Comparison of ENCODE assay signal across 18 cellular contexts in genomic region chr9:133770076-133770777, GRCh38. TPM values are rescaled to one million over a fixed set of nuclear protein-coding genes. Genes with fewer than 3 reads are reported as not detected.
A peak's percentile ranks its signal among the peaks of the same experiment; 100 is the strongest.
DNase-seq lines count a peak whose midpoint lies in the region; ATAC-seq and TF ChIP-seq lines count a peak whose summit lies in the region.
"Had no signal": no experiment of that assay in that cellular context is flagged by ENCODE, and none has a peak within 500 bp of the region (broad histone marks: within the 10 kb centered on the region; RNA-seq: fewer than 3 reads in every experiment).

No MANE protein-coding gene starts in this region.

- TF ChIP-seq CTCF in left ventricle myocardium inferior (IDR thresholded peaks at IDR 0.05; ENCODE audit: borderline replicate concordance) (no peak), nephron progenitor cell (IDR thresholded peaks at IDR 0.05) (no peak), A673 (conservative IDR thresholded peaks at IDR 0.05; ENCODE audit: low read depth, low read length) (no peak)

- peaks cover 33% of the 10 kb centered on the region for H3K9me3 ChIP-seq in left ventricle myocardium inferior (replicated peaks)
- peaks cover 6% of the 10 kb centered on the region for H3K9me3 ChIP-seq in aorta (ENCODE audit: control insufficient read depth, low read length)
- no peaks in the 10 kb centered on the region for H3K9me3 ChIP-seq in A673 (ENCODE audit: low read depth, low read length, poor library complexity, severe bottlenecking)

- H3K27me3 Mint-ChIP-seq in nephron progenitor cell (ENCODE audit: low read depth, poor library complexity): no peaks in the 10 kb centered on the region
- H3K27me3 Mint-ChIP-seq: activated B cell treated with CpG ODN at 0.5 μM for 24 hours, IgD-negative memory B cell, T-cell had no signal

- H3K4me3 ChIP-seq in left ventricle myocardium inferior (no peak overlapping the region), aorta (ENCODE audit: low read length in 2 of 2) (no peak overlapping the region), A673 (ENCODE audit: low read depth, low read length, poor library complexity, severe bottlenecking) (no peak overlapping the region)
- H3K4me3 ChIP-seq: gastrocnemius medialis, smooth muscle cell, uterus had no signal

- peaks cover 42% of the 10 kb centered on the region for H3K36me3 Mint-ChIP-seq in nephron progenitor cell (ENCODE audit: low read depth)
- H3K36me3 Mint-ChIP-seq: stimulated activated effector memory CD8-positive, alpha-beta T cell treated with anti-CD3 and anti-CD28 coated beads, Interleukin-12 subunit alpha, Interleukin-12 subunit beta, amount 100 ng/mL, for 72 hours had no signal

- no peaks in the 10 kb centered on the region for H3K27me3 ChIP-seq in left ventricle myocardium inferior (ENCODE audit: low read depth)
- H3K27me3 ChIP-seq in aorta (ENCODE audit: control insufficient read depth in 1 of 2, insufficient read depth in 2 of 2, low read length in 1 of 2): no peaks in the 10 kb centered on the region
- H3K27me3 ChIP-seq in A673 (replicated peaks; ENCODE audit: insufficient read depth, low read depth, low read length, poor library complexity): no peaks in the 10 kb centered on the region
- H3K27me3 ChIP-seq: gastrocnemius medialis, uterus had no signal

- intact Hi-C loops in Right ventricle myocardium superior (cut with DNase I): no loop called here
- intact Hi-C loops in left ventricle myocardium inferior (cut with micrococcal nuclease): no loop called here
- intact Hi-C loops in aorta (cut with DNase I): no loop called here
- intact Hi-C loops in A673 (cut with micrococcal nuclease; ENCODE audit: unreplicated experiment): no loop called here

- CTCF ChIA-PET in A673 (lab: Charles Lee): interaction anchor here (1.0 kb wide), 1 partner anchor 27 kb away, joined by 3 read pairs; no protein-coding TSS in a partner anchor

- POLR2A ChIA-PET in A673 (lab: Charles Lee; ENCODE audit: low non-redundant PET): no interaction called here

- H3K36me3 ChIP-seq in left ventricle myocardium inferior: peaks cover 74% of the 10 kb centered on the region
- peaks cover 0 to 7% of the 10 kb centered on the region in 2 donors for H3K36me3 ChIP-seq in aorta (ENCODE audit: control insufficient read depth in 1 of 2, insufficient read depth in 2 of 2, low read length in 1 of 2)
- peaks cover 13% of the 10 kb centered on the region for H3K36me3 ChIP-seq in A673 (ENCODE audit: insufficient read depth, low read length, poor library complexity, severe bottlenecking)
- H3K36me3 ChIP-seq: gastrocnemius medialis, uterus had no signal

- H3K27ac ChIP-seq in left ventricle myocardium inferior (replicated peaks) (no peak overlapping the region), aorta (ENCODE audit: low read depth in 1 of 2, low read length in 2 of 2) (no peak overlapping the region), A673 (ENCODE audit: low read depth, low read length, poor library complexity, severe bottlenecking) (no peak overlapping the region)
- H3K27ac ChIP-seq: gastrocnemius medialis, uterus had no signal

- H3K27ac Mint-ChIP-seq in nephron progenitor cell: peak overlapping the region; percentile 50
- H3K27ac Mint-ChIP-seq: activated B cell treated with CpG ODN at 0.5 μM for 24 hours; stimulated activated effector memory CD8-positive, alpha-beta T cell treated with anti-CD3 and anti-CD28 coated beads, Interleukin-12 subunit alpha, Interleukin-12 subunit beta, amount 100 ng/mL, for 72 hours; T-cell had no signal

- BruUV-seq in A673 (replicated peaks; lab: Mats Ljungman, UMichigan): no TSS peak

- WGBS in aorta, 2 donors: 92 to 93% methylated on average over 16 of the region's 16 CpGs

- H3K4me1 Mint-ChIP-seq in nephron progenitor cell: no peaks in the 10 kb centered on the region
- H3K4me1 Mint-ChIP-seq: activated B cell treated with CpG ODN at 0.5 μM for 24 hours; IgD-negative memory B cell; stimulated activated effector memory CD8-positive, alpha-beta T cell treated with anti-CD3 and anti-CD28 coated beads, Interleukin-12 subunit alpha, Interleukin-12 subunit beta, amount 100 ng/mL, for 72 hours; T-cell had no signal

- peak; percentile 34 for DNase-seq in Right ventricle myocardium superior
- no peak for DNase-seq in left ventricle myocardium inferior
- DNase-seq in nephron progenitor cell: no peak
- DNase-seq in aorta: peak; percentile 32 to 67
- DNase-seq in A673 (ENCODE audit: low spot score): no peak
- no peak for DNase-seq in NCI-H345 treated with DMSO at 0.1 percent for 48 hours (lab: John Stamatoyannopoulos, UW; ENCODE audit: unreplicated experiment)
- DNase-seq: activated B cell treated with CpG ODN at 0.5 μM for 24 hours, cerebellar nuclear complex, mesenchymal stem cell had no signal

- no peak overlapping the region for H3K4me3 Mint-ChIP-seq in nephron progenitor cell
- H3K4me3 Mint-ChIP-seq: activated B cell treated with CpG ODN at 0.5 μM for 24 hours; IgD-negative memory B cell; stimulated activated effector memory CD8-positive, alpha-beta T cell treated with anti-CD3 and anti-CD28 coated beads, Interleukin-12 subunit alpha, Interleukin-12 subunit beta, amount 100 ng/mL, for 72 hours; T-cell had no signal

- ATAC-seq in Right ventricle myocardium superior (ENCODE audit: poor library complexity) (no peak), esophagus mucosa (peak; percentile 16), aorta (ENCODE audit: low FRiP score) (no peak), GM19455 (IDR thresholded peaks at IDR 0.05; ENCODE audit: unreplicated experiment) (no peak)
- ATAC-seq: gastrocnemius medialis, T-cell had no signal

- H3K9me3 Mint-ChIP-seq in nephron progenitor cell: peaks cover 31% of the 10 kb centered on the region

- H3K4me1 ChIP-seq in left ventricle myocardium inferior (no peaks in the 10 kb centered on the region), aorta (ENCODE audit: control insufficient read depth in 1 of 2, insufficient read depth in 2 of 2, low read length in 2 of 2) (no peaks in the 10 kb centered on the region), A673 (ENCODE audit: insufficient read depth, low read length, poor library complexity, severe bottlenecking) (no peaks in the 10 kb centered on the region)
- H3K4me1 ChIP-seq: Caco-2, gastrocnemius medialis, uterus had no signal

RNA-seq across cellular contexts. Expression of gene SARDH, which starts 32.1 kb away (rescaled TPM):
- 0.94 TPM for total RNA-seq in Right ventricle myocardium superior
- total RNA-seq in left ventricle myocardium inferior: 0.63 TPM
- 0.12 TPM for total RNA-seq in esophagus mucosa
- 1 to 10 TPM in 1 of 2 donors, under 1 TPM in 1; 0.84 to 3.0 TPM for total RNA-seq in aorta
- 1 to 10 TPM in 1 of 2 donors, not detected in 1; 2.0 TPM for polyA plus RNA-seq in aorta
- 0.37 and 1.0 TPM in 2 replicates for total RNA-seq in A673 (2021)
- total RNA-seq: activated B cell treated with CpG ODN at 0.5 μM for 24 hours had no signal

Comparison
In these comparisons a context has a peak if more than half of its experiments do, and no peak if none do; other contexts are left out.
1. DNase-seq: peak in Right ventricle myocardium superior (single experiment) and aorta (2 of 2); none in left ventricle myocardium inferior (single experiment), nephron progenitor cell (single experiment), A673 (single experiment) and NCI-H345 treated with DMSO at 0.1 percent for 48 hours (single experiment).